ENCODE assay signal across 17 cellular contexts in the genomic region with DNA sequence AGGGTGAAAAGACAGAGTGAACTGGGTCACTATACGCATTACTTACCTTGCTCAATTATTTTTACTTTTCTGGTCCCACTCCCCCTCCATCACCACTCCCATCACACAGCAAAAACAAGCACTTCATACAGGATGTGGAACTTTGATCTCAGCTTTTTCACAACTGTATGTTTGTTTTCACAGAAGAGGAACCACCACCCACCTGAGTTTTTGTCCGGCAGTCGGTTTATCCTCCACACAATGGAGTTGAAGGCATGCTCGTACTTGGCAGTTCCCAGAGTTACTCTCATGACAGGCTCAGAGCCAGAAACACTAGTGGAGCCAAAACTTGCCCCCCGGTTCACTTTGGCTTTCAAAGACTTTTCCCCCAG. TPM values are rescaled to one million over a fixed set of nuclear protein-coding genes. Genes with fewer than 3 reads are reported as not detected.
DNase-seq lines count a peak whose midpoint lies in the region; ATAC-seq and TF ChIP-seq lines count a peak whose summit lies in the region.
"Had no signal": no experiment of that assay in that cellular context is flagged by ENCODE, and none has a peak within 500 bp of the region (broad histone marks: within the 10 kb centered on the region; RNA-seq: fewer than 3 reads in every experiment).

No MANE protein-coding gene starts in this region.

- H3F3A ChIP-seq in neural progenitor cell (ENCODE audit: low read depth), result peaks cover 9% of the 10 kb centered on the region

- no peaks in the 10 kb centered on the region for H3K27me3 ChIP-seq in neural progenitor cell
- H3K27me3 ChIP-seq: foreskin keratinocyte had no signal

- TF ChIP-seq CTCF in GM20000 (IDR thresholded peaks at IDR 0.05; ENCODE audit: extremely low read depth, missing control alignments) (no peak), neural progenitor cell (IDR thresholded peaks at IDR 0.05) (no peak)

- H3K27ac ChIP-seq in neural progenitor cell, result no peak overlapping the region
- H3K27ac ChIP-seq: foreskin keratinocyte, SK-N-MC had no signal

- peaks cover 3% of the 10 kb centered on the region for H3K27me3 Mint-ChIP-seq in neural progenitor cell (ENCODE audit: insufficient read depth, low read depth)

- H3K9me3 ChIP-seq in neural progenitor cell (ENCODE audit: low read depth), result no peaks in the 10 kb centered on the region

- peak; percentile 22 for DNase-seq in GM20000 (ENCODE audit: low spot score)
- no peak for DNase-seq in neural progenitor cell (ENCODE audit: low spot score)
- no peak for DNase-seq in HuH-7.5 (ENCODE audit: low spot score)
- DNase-seq: activated CD4-positive, alpha-beta memory T cell treated with anti-CD3 and anti-CD28 coated beads for 36 hours; activated T-cell treated with anti-CD3 and anti-CD28 coated beads, Interleukin-2, amount 50 U/mL, for 48 hours; caudate nucleus; DND-41; Karpas-422; NCI-H146; NCI-H446 had no signal

- H3K4me3 ChIP-seq in neural progenitor cell, result no peak overlapping the region
- H3K4me3 ChIP-seq: SK-N-MC had no signal

- no peaks in the 10 kb centered on the region for H3K36me3 ChIP-seq in neural progenitor cell

- no peak overlapping the region for H3K9ac ChIP-seq in neural progenitor cell

- no peaks in the 10 kb centered on the region for H3K79me2 ChIP-seq in neural progenitor cell (ENCODE audit: low read depth)

- no peak overlapping the region for H3K4me2 ChIP-seq in neural progenitor cell

- H3K9me3 Mint-ChIP-seq in neural progenitor cell, result no peaks in the 10 kb centered on the region
- H3K9me3 Mint-ChIP-seq: activated CD4-positive, alpha-beta memory T cell treated with anti-CD3 and anti-CD28 coated beads for 36 hours; CD14-positive monocyte had no signal

- peaks cover 44% of the 10 kb centered on the region for H3K4me1 ChIP-seq in neural progenitor cell

- peaks cover 25% of the 10 kb centered on the region for H3K4me1 Mint-ChIP-seq in neural progenitor cell

- H3K27ac Mint-ChIP-seq in neural progenitor cell, result peak overlapping the region; percentile 28
- H3K27ac Mint-ChIP-seq: activated CD4-positive, alpha-beta memory T cell treated with anti-CD3 and anti-CD28 coated beads for 36 hours; CD14-positive monocyte had no signal

- H4K20me1 ChIP-seq in neural progenitor cell (ENCODE audit: low read depth), result no peaks in the 10 kb centered on the region

- ATAC-seq in GM18867 (IDR thresholded peaks at IDR 0.05; ENCODE audit: unreplicated experiment) (peak; percentile 67), HG03342 (IDR thresholded peaks at IDR 0.05; ENCODE audit: unreplicated experiment) (peak; percentile 43), GM21360 (IDR thresholded peaks at IDR 0.05; ENCODE audit: unreplicated experiment) (no peak), HG03280 (IDR thresholded peaks at IDR 0.05; ENCODE audit: unreplicated experiment) (no peak)
- ATAC-seq: foreskin keratinocyte had no signal

- H2AFZ ChIP-seq in neural progenitor cell (replicated peaks), result no peak overlapping the region

- peaks cover 23% of the 10 kb centered on the region for H3K36me3 Mint-ChIP-seq in neural progenitor cell
- H3K36me3 Mint-ChIP-seq: activated CD4-positive, alpha-beta memory T cell treated with anti-CD3 and anti-CD28 coated beads for 36 hours had no signal

- no peak overlapping the region for H3K4me3 Mint-ChIP-seq in neural progenitor cell
- H3K4me3 Mint-ChIP-seq: activated CD4-positive, alpha-beta memory T cell treated with anti-CD3 and anti-CD28 coated beads for 36 hours; CD14-positive monocyte had no signal

RNA-seq across cellular contexts. Expression of a gene that starts 55.9 kb away (rescaled TPM):
- total RNA-seq in neural progenitor cell (ENCODE audit: low replicate concordance), result 40.5 and 63.1 TPM in 2 replicates

Comparison
In these comparisons a context has a peak if more than half of its experiments do, and no peak if none do; other contexts are left out.
1. ATAC-seq: peak in GM18867 (single experiment) and HG03342 (single experiment); none in GM21360 (single experiment) and HG03280 (single experiment).